21 cellular contexts compared by ENCODE assay signal in the genomic region with DNA sequence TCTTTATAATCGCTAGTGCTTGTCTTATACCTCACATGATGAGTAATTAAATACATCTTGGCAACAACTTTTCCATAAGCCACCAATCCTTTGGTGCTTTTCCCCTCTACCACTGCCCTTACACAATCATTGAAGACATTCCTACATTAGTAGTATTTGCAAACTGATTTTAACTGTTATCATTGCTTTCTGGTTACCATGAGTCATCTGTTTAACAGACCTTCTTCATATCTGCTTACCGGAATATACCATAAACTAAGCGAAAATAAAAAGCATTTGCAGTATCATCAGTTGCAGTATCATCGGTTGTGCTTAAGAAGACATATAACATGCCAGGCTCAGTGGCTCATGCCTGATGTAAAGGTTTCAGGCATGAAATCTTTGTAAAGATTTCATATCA.
"Had no signal": no experiment of that assay in that cellular context is flagged by ENCODE, and none has a peak within 500 bp of the region (broad histone marks: within the 10 kb centered on the region; RNA-seq: fewer than 3 reads in every experiment).

No MANE protein-coding gene starts in this region.

- H3K9me3 ChIP-seq: body of pancreas, lower lobe of right lung, thyroid gland had no signal

- DNase-seq: activated CD4-positive, alpha-beta T cell treated with anti-CD3 and anti-CD28 coated beads, Interleukin-2, amount 10 ng/mL, durations not matched to agents 24 days and 14 days; activated CD4-positive, CD25-positive, alpha-beta regulatory T cell; activated CD8-positive, alpha-beta T cell treated with anti-CD3 and anti-CD28 coated beads for 36 hours; activated naive CD4-positive, alpha-beta T cell; activated naive CD8-positive, alpha-beta T cell treated with anti-CD3 and anti-CD28 coated beads for 36 hours; activated T-cell treated with anti-CD3 and anti-CD28 coated beads, Interleukin-2, amount 50 U/mL, for 1 hour; amygdala; body of pancreas; dorsolateral prefrontal cortex; endodermal cell; foreskin keratinocyte; hippocampal formation; islet precursor cell; left colon; lower lobe of right lung; stimulated activated CD4-positive, alpha-beta T cell treated with anti-CD3 and anti-CD28 coated beads, Interleukin-2, amount 100 ng/mL, for 24 hours; stimulated activated naive CD4-positive, alpha-beta T cell treated with Interleukin-2 at 50 U/mL for 16 hours; T1000; thyroid gland had no signal

- H3K4me3 ChIP-seq: body of pancreas, dorsolateral prefrontal cortex, lower lobe of right lung, thyroid gland had no signal

- H3K27me3 ChIP-seq: body of pancreas, foreskin keratinocyte, thyroid gland had no signal

- H3K27ac ChIP-seq: body of pancreas, dorsolateral prefrontal cortex, epithelial cell of prostate, foreskin keratinocyte, lower lobe of right lung, thyroid gland had no signal

- H3K4me1 ChIP-seq: body of pancreas, foreskin keratinocyte, lower lobe of right lung, thyroid gland had no signal

- H3K36me3 ChIP-seq: lower lobe of right lung, thyroid gland had no signal

- ATAC-seq: activated CD8-positive, alpha-beta T cell treated with anti-CD3 and anti-CD28 coated beads for 36 hours; activated T-helper 17 cell treated with anti-CD3 and anti-CD28 coated beads, Interleukin-2, amount 50 U/mL, for 72 hours; body of pancreas; foreskin keratinocyte; left colon; lower lobe of right lung had no signal
